ENCODE assay signal across 1 cellular context in the genomic region with DNA sequence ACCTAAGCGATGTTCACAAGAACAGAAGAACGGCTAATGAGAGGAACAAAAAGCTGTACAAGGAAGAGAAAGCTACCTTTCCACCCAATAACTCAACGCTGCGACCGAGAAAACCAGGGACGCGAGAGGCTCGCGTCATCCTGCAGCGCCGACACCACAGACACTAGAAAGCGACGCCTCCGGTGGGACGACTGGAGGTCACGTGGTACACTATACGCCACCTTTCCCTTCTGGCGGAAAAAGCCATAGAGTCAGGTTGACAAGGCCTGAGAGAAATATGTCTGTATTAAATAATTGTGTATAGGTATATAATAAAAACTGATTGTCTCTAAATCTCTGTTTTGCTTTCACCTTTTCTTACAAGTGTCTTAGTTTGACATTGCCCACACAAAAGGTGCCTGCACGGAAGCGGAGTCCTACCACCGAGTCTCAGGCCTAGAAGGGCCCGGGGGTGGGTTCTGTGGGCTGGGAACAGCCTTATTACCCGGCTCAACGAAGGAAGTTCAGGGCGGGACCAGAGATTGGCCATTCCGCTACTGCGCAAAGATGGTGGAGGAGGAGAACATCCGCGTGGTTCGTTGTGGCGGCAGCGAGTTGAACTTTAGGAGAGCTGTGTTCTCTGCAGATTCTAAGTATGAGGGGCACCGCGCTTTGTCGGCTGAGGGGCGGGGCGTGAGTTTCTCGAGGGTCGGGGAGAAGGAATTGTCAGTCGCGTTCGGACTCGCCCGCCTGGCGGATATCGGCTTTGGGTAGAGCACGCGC.
TF ChIP-seq lines count a peak whose summit lies in the region.

Gene WDR75, plus strand, starts transcription at position 528 of the 762 bp plus-strand sequence. Its CDS starts 19 bp downstream, at position 547.

TF ChIP-seq in SK-N-SH, 30 proteins besides CTCF, POLR2A, EP300 and RAD21 (continued from another document):
- TF ChIP-seq USF1 (IDR thresholded peaks at IDR 0.05; ENCODE audit: borderline replicate concordance, low read depth) (peak; percentile 96), GABPA (IDR thresholded peaks at IDR 0.05; ENCODE audit: low read depth) (peak; percentile 73), FOSL2 (IDR thresholded peaks at IDR 0.05; ENCODE audit: borderline replicate concordance, low read depth) (no peak), MAX (IDR thresholded peaks at IDR 0.05; ENCODE audit: low read depth) (peak; percentile 68), MEF2A (IDR thresholded peaks at IDR 0.05; ENCODE audit: borderline replicate concordance, low read depth) (no peak), TCF12 (IDR thresholded peaks at IDR 0.05) (no peak; the same call in 1 of the 2 replicates), JUND (IDR thresholded peaks at IDR 0.05) (no peak), FOXJ3 (CRISPR knock-in tag; IDR thresholded peaks at IDR 0.05) (no peak), NFIC (IDR thresholded peaks at IDR 0.05; ENCODE audit: borderline replicate concordance) (no peak), YY1 (IDR thresholded peaks at IDR 0.05; ENCODE audit: low read depth) (peak; percentile 89), RCOR1 (IDR thresholded peaks at IDR 0.05; ENCODE audit: low read length) (no peak)
- TF ChIP-seq, protein P1, sequence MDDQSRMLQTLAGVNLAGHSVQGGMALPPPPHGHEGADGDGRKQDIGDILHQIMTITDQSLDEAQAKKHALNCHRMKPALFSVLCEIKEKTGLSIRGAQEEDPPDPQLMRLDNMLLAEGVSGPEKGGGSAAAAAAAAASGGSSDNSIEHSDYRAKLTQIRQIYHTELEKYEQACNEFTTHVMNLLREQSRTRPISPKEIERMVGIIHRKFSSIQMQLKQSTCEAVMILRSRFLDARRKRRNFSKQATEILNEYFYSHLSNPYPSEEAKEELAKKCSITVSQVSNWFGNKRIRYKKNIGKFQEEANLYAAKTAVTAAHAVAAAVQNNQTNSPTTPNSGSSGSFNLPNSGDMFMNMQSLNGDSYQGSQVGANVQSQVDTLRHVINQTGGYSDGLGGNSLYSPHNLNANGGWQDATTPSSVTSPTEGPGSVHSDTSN (IDR thresholded peaks at IDR 0.05), result no peak
TF ChIP-seq in SK-N-SH: peak in this region for 14.
